Comparison of ENCODE assay signal across 9 cellular contexts in genomic region chr11:64080390-64080789, GRCh38. TPM values are rescaled to one million over a fixed set of nuclear protein-coding genes. Genes with fewer than 3 reads are reported as not detected.
"Had no signal": no experiment of that assay in that cellular context is flagged by ENCODE, and none has a peak within 500 bp of the region (broad histone marks: within the 10 kb centered on the region; RNA-seq: fewer than 3 reads in every experiment).

No MANE protein-coding gene starts in this region.

- H2AFZ ChIP-seq: GM23248 had no signal

- FAIRE-seq: H54, HepG2, K562 had no signal

- H3K27ac ChIP-seq: GM23248, HL-60 had no signal

- H3K9me3 Mint-ChIP-seq: H9 had no signal

- H3K4me3 ChIP-seq: GM23248, K562 had no signal

- H3K27ac Mint-ChIP-seq: H9 had no signal

- H3K4me3 Mint-ChIP-seq: H9 had no signal

- DNase-seq: GM23248, GOT3, H9, HCEC 1CT had no signal

- ATAC-seq: HepG2, K562 had no signal

- H3K9ac ChIP-seq: GM23248 had no signal

RNA-seq across cellular contexts. Expression of gene FLRT1, which starts 44.7 kb away (rescaled TPM):
- total RNA-seq: HT1080, K562 had no signal
- polyA plus RNA-seq: K562 had no signal
